25 cellular contexts compared by ENCODE assay signal in the genomic region with DNA sequence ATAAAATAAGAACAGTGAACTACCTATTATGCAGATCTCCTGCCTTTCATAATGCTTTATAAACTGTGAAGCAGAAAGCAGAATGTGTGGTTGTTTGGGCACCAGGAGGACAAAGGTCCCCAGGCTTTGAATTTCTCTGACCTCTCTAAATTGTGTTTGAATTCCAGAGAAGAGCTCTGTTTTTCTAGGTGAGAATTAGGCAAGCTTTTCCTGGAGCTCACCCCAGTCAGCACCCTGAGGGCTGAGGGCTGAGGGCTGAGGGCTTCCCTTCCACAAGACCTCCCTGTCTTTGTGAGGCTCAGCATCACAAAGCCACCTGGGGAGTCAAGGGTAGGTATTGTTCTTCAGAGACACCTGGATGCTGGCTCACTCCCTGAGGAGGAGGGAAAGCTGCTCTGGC. TPM values are rescaled to one million over a fixed set of nuclear protein-coding genes. Genes with fewer than 3 reads are reported as not detected.
DNase-seq lines count a peak whose midpoint lies in the region; ATAC-seq, FAIRE-seq and TF ChIP-seq lines count a peak whose summit lies in the region.
"Had no signal": no experiment of that assay in that cellular context is flagged by ENCODE, and none has a peak within 500 bp of the region (broad histone marks: within the 10 kb centered on the region; RNA-seq: fewer than 3 reads in every experiment).

No MANE protein-coding gene starts in this region.

- POLR2A ChIA-PET in A673 (lab: Charles Lee; ENCODE audit: low non-redundant PET) = no interaction called here

- CTCF ChIA-PET in A673 (lab: Charles Lee) = no interaction called here

- no TSS peak for BruUV-seq in A673 (replicated peaks; lab: Mats Ljungman, UMichigan)

- H3K27ac ChIP-seq in H9 (ENCODE audit: insufficient read length, low read depth, low read length) = peak overlapping the region; percentile 83
- H3K27ac ChIP-seq in A673 (ENCODE audit: low read depth, low read length, poor library complexity, severe bottlenecking) = no peak overlapping the region
- H3K27ac ChIP-seq: dorsolateral prefrontal cortex had no signal

- no peaks in the 10 kb centered on the region for H3K27me3 Mint-ChIP-seq in H9 (ENCODE audit: low read depth)
- no peaks in the 10 kb centered on the region for H3K27me3 Mint-ChIP-seq in effector memory CD8-positive, alpha-beta T cell
- H3K27me3 Mint-ChIP-seq: activated naive CD4-positive, alpha-beta T cell treated with anti-CD3 and anti-CD28 coated beads, Interleukin-2, amount 50 U/mL, for 24 hours; CD4-positive, alpha-beta T cell; central memory CD8-positive, alpha-beta T cell; progenitor cell of endocrine pancreas; type B pancreatic cell had no signal

- H3K27me3 ChIP-seq in H9 (ENCODE audit: insufficient read depth, low read length) (no peaks in the 10 kb centered on the region), A673 (replicated peaks; ENCODE audit: insufficient read depth, low read depth, low read length, poor library complexity) (no peaks in the 10 kb centered on the region)
- H3K27me3 ChIP-seq: dorsolateral prefrontal cortex, MG63 had no signal

- no peak overlapping the region for H3K23ac ChIP-seq in H9 (ENCODE audit: insufficient read length, low read depth, low read length)

- no peak overlapping the region for H3K4me2 ChIP-seq in H9 (ENCODE audit: insufficient read depth, insufficient read length, low read length)
- H3K4me2 ChIP-seq: SK-N-SH had no signal

- peak; percentile 90 for DNase-seq in ELF-1 (ENCODE audit: low read depth, low spot score)
- DNase-seq in H9 = peak; percentile 92
- DNase-seq in effector memory CD8-positive, alpha-beta T cell = no peak
- peak; percentile 71 for DNase-seq in left lobe of liver (ENCODE audit: low spot score)
- DNase-seq in NCI-H1092 treated with DMSO at 0.1 percent for 48 hours (lab: John Stamatoyannopoulos, UW) = no peak
- no peak for DNase-seq in H54 (ENCODE audit: insufficient read length, low spot score)
- DNase-seq in A673 (ENCODE audit: low spot score) = no peak
- DNase-seq: activated CD4-positive, alpha-beta T cell treated with anti-CD3 and anti-CD28 coated beads for 48 hours; aorta; CD4-positive, alpha-beta T cell; dorsolateral prefrontal cortex; KBM-7; MG63; NCI-H1436; NCI-H2171 treated with DMSO at 0.1 percent for 48 hours; SK-N-SH; stimulated activated CD8-positive, alpha-beta memory T cell treated with anti-CD3 and anti-CD28 coated beads, Interleukin-4, amount 100 ng/mL, for 48 hours; T-helper 2 cell had no signal

- H3K4me1 Mint-ChIP-seq in H9 = peaks cover 51 to 57% of the 10 kb centered on the region in 2 experiments
- H3K4me1 Mint-ChIP-seq in effector memory CD8-positive, alpha-beta T cell (ENCODE audit: low read depth in 2 of 2) = peaks cover 0 to 2% of the 10 kb centered on the region in 2 donors
- H3K4me1 Mint-ChIP-seq: central memory CD8-positive, alpha-beta T cell had no signal

- no peak overlapping the region for H4K5ac ChIP-seq in H9 (ENCODE audit: insufficient read length, low read depth, low read length)

- H3K9ac ChIP-seq in H9 (ENCODE audit: extremely low read depth, insufficient read length, low read length) = no peak overlapping the region
- H3K9ac ChIP-seq: SK-N-SH had no signal

- no peak overlapping the region for H2BK5ac ChIP-seq in H9 (ENCODE audit: insufficient read length, low read length)

- no peaks in the 10 kb centered on the region for H3K9me3 ChIP-seq in H9 (ENCODE audit: control insufficient read depth, low read depth, low read length)
- no peaks in the 10 kb centered on the region for H3K9me3 ChIP-seq in A673 (ENCODE audit: low read depth, low read length, poor library complexity, severe bottlenecking)
- H3K9me3 ChIP-seq: MG63, SK-N-SH had no signal

- no peaks in the 10 kb centered on the region for H3K36me3 ChIP-seq in A673 (ENCODE audit: insufficient read depth, low read length, poor library complexity, severe bottlenecking)

- H3K79me1 ChIP-seq in H9 (ENCODE audit: insufficient read depth, low read depth, low read length, poor library complexity, severe bottlenecking) = no peaks in the 10 kb centered on the region

- no peak for TF ChIP-seq POLR2A in H54 (IDR thresholded peaks at IDR 0.05; ENCODE audit: low read depth, low read length)

- H3K9me3 Mint-ChIP-seq in H9 = no peaks in the 10 kb centered on the region
- H3K9me3 Mint-ChIP-seq in effector memory CD8-positive, alpha-beta T cell = no peaks in the 10 kb centered on the region
- H3K9me3 Mint-ChIP-seq: activated naive CD4-positive, alpha-beta T cell treated with anti-CD3 and anti-CD28 coated beads, Interleukin-2, amount 50 U/mL, for 24 hours; activated T-helper 1 cell treated with anti-CD3 and anti-CD28 coated beads, Interleukin-12 subunit alpha, Interleukin-12 subunit beta, Interleukin-2, Interleukin-4 antibody, amounts not matched to agents 30 ng/mL and 10 ng/mL and 1 ng/mL, durations not matched to agents 14 hours and 24 hours and 36 hours; CD4-positive, alpha-beta T cell; central memory CD8-positive, alpha-beta T cell; type B pancreatic cell had no signal

- H4K91ac ChIP-seq in H9 (ENCODE audit: insufficient read length, low read depth, low read length) = no peak overlapping the region

- no peak overlapping the region for H2AK5ac ChIP-seq in H9 (ENCODE audit: insufficient read length, low read length)

- H3K36me3 Mint-ChIP-seq in H9 (ENCODE audit: insufficient read depth in 1 of 3, low read depth in 3 of 3) = peaks cover 0 to 6% (median 2%) of the 10 kb centered on the region in 3 experiments; a peak in 4 of 7 replicates
- H3K36me3 Mint-ChIP-seq in effector memory CD8-positive, alpha-beta T cell (ENCODE audit: insufficient read depth) = no peaks in the 10 kb centered on the region
- H3K36me3 Mint-ChIP-seq: type B pancreatic cell had no signal

- H3K4me3 Mint-ChIP-seq in H9 = peak overlapping the region in 1 of 2 experiments; percentile 65; a peak in 4 of 5 replicates
- no peak overlapping the region for H3K4me3 Mint-ChIP-seq in effector memory CD8-positive, alpha-beta T cell
- H3K4me3 Mint-ChIP-seq: activated naive CD4-positive, alpha-beta T cell treated with anti-CD3 and anti-CD28 coated beads, Interleukin-2, amount 50 U/mL, for 24 hours; activated T-helper 1 cell treated with anti-CD3 and anti-CD28 coated beads, Interleukin-12 subunit alpha, Interleukin-12 subunit beta, Interleukin-2, Interleukin-4 antibody, amounts not matched to agents 30 ng/mL and 10 ng/mL and 1 ng/mL, durations not matched to agents 14 hours and 24 hours and 36 hours; CD4-positive, alpha-beta T cell; central memory CD8-positive, alpha-beta T cell; type B pancreatic cell had no signal

- H3K23me2 ChIP-seq in H9 (ENCODE audit: insufficient read length, low read depth, low read length, poor library complexity, severe bottlenecking) = no peaks in the 10 kb centered on the region

- peaks cover 10% of the 10 kb centered on the region; the same call in 1 of the 2 replicates for H3K4me1 ChIP-seq in H9 (ENCODE audit: insufficient read depth, low read length)
- no peaks in the 10 kb centered on the region for H3K4me1 ChIP-seq in A673 (ENCODE audit: insufficient read depth, low read length, poor library complexity, severe bottlenecking)

- H2BK20ac ChIP-seq in H9 (ENCODE audit: low read depth, low read length, poor library complexity, severe bottlenecking) = no peak overlapping the region

- H3K18ac ChIP-seq in H9 (ENCODE audit: insufficient read length, low read depth, low read length) = no peak overlapping the region

- no peak overlapping the region for H3K4ac ChIP-seq in H9 (ENCODE audit: low read depth, low read length)

- no peak overlapping the region for H4K8ac ChIP-seq in H9 (replicated peaks; ENCODE audit: insufficient read length, low read depth, low read length)

- no peak overlapping the region for H2AFZ ChIP-seq in H9 (ENCODE audit: low read length)

- no peak overlapping the region for H3K14ac ChIP-seq in H9 (ENCODE audit: insufficient read depth, low read length)

- no peak overlapping the region for H3T11ph ChIP-seq in H9 (ENCODE audit: low read length)

- no peak overlapping the region for H2BK120ac ChIP-seq in H9 (ENCODE audit: low read depth, low read length, poor library complexity, severe bottlenecking)

- H2BK12ac ChIP-seq in H9 (ENCODE audit: insufficient read length, low read depth, low read length) = no peak overlapping the region

- no peak overlapping the region for H3K4me3 ChIP-seq in A673 (ENCODE audit: low read depth, low read length, poor library complexity, severe bottlenecking)
- H3K4me3 ChIP-seq: dorsolateral prefrontal cortex, MG63 had no signal

- TF ChIP-seq CTCF in H9 (conservative IDR thresholded peaks at IDR 0.05) = no peak
- TF ChIP-seq CTCF in A673 (conservative IDR thresholded peaks at IDR 0.05; ENCODE audit: low read depth, low read length) = no peak

- H3K27ac Mint-ChIP-seq in H9 = peak overlapping the region; percentile 38 to 93 (median 82)
- peak overlapping the region; percentile 23 to 36 for H3K27ac Mint-ChIP-seq in effector memory CD8-positive, alpha-beta T cell
- H3K27ac Mint-ChIP-seq: activated naive CD4-positive, alpha-beta T cell treated with anti-CD3 and anti-CD28 coated beads, Interleukin-2, amount 50 U/mL, for 24 hours; activated T-helper 1 cell treated with anti-CD3 and anti-CD28 coated beads, Interleukin-12 subunit alpha, Interleukin-12 subunit beta, Interleukin-2, Interleukin-4 antibody, amounts not matched to agents 30 ng/mL and 10 ng/mL and 1 ng/mL, durations not matched to agents 14 hours and 24 hours and 36 hours; CD4-positive, alpha-beta T cell; progenitor cell of endocrine pancreas; type B pancreatic cell had no signal

- no peaks in the 10 kb centered on the region for H4K20me1 ChIP-seq in H9 (ENCODE audit: control insufficient read depth, insufficient read depth, insufficient read length)

- intact Hi-C loops in A673 (cut with micrococcal nuclease; ENCODE audit: unreplicated experiment) = no loop called here

- no peak for ATAC-seq in effector memory CD8-positive, alpha-beta T cell (replicated peaks)
- peak; percentile 75 for ATAC-seq in left lobe of liver

- H3K56ac ChIP-seq in H9 (ENCODE audit: insufficient read length, low read depth, low read length) = no peak overlapping the region

- H3K79me2 ChIP-seq in H9 (ENCODE audit: insufficient read depth, low read length) = no peaks in the 10 kb centered on the region

- no peak overlapping the region for H2BK15ac ChIP-seq in H9 (ENCODE audit: low read depth, low read length)

- FAIRE-seq in H54 (lab: Jason Lieb, UNC) = no peak
- FAIRE-seq: GM19239, islet of Langerhans had no signal

RNA-seq across cellular contexts. Expression of a gene that starts 45.5 kb away (rescaled TPM):
- total RNA-seq in H9 (2021) (21.2 and 23.2 TPM in 2 replicates), left lobe of liver (4.9 TPM), A673 (2021) (13.9 and 14.8 TPM in 2 replicates)

Comparison
In these comparisons a context has a peak if more than half of its experiments do, and no peak if none do; other contexts are left out.
1. DNase-seq: peak in ELF-1 (single experiment), H9 (single experiment) and left lobe of liver (single experiment); none in effector memory CD8-positive, alpha-beta T cell (0 of 3), NCI-H1092 treated with DMSO at 0.1 percent for 48 hours (single experiment), H54 (single experiment) and A673 (single experiment).